9 cellular contexts compared by ENCODE assay signal in the genomic region with DNA sequence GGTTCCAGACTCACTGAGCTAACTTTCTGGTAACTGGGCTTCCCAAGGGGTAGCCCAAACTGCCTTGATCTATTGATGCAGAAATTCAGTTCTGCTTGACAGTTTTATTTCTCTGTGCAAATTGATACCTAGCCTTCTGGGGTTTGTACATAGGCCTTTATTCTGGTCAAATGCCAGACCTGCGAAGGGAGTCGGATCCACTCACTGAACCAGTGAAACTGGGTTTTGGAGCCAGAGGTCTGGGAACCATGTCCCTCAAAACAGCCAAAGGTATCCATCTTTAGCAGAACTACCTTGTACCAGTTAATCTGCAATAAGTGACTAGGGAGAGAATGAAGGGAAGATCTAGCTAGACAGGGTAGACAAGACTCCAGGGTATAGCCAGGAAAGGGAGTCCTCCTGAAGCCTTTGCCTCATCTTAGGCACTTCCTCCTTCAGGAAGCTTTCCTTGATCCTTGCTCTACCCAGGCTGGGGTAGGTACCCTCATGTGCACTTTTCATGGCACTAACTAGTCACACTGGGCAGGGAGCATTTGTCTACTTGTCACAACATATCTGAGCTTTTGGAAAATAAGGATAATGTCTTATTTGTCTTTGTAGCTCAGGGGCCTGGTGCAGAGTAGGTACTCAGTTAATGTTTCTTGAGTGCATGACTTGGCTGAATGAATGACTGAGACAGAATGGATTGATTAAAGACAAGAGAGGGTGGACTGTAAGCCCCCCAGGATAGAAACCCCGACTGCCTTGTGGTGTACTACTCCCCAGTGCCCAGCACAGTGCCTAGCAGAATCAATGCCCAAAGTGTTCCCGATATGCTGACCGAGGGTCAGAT. TPM values are rescaled to one million over a fixed set of nuclear protein-coding genes. Genes with fewer than 3 reads are reported as not detected.
DNase-seq lines count a peak whose midpoint lies in the region; ATAC-seq and TF ChIP-seq lines count a peak whose summit lies in the region.
"Had no signal": no experiment of that assay in that cellular context is flagged by ENCODE, and none has a peak within 500 bp of the region (broad histone marks: within the 10 kb centered on the region; RNA-seq: fewer than 3 reads in every experiment).

No MANE protein-coding gene starts in this region.

- peak overlapping the region; percentile 97 for H3K27ac ChIP-seq in fibroblast of lung (ENCODE audit: insufficient read depth, low read length)

- H4K20me1 ChIP-seq in fibroblast of lung (ENCODE audit: control insufficient read depth, extremely low read depth, insufficient read depth, low read length) = no peaks in the 10 kb centered on the region

- POLR2A ChIA-PET in Caco-2 (lab: Charles Lee) = interaction anchor here (0.5 to 1.5 kb wide), 4 partner anchors 26 to 1635 kb away, joined by 3 to 10 read pairs (median 4); a partner anchor contains a TSS

- H3K36me3 Mint-ChIP-seq in Caco-2 (ENCODE audit: insufficient read depth, unreplicated experiment) = peaks cover 14% of the 10 kb centered on the region
- H3K36me3 Mint-ChIP-seq in T-helper 17 cell (ENCODE audit: low read depth) = no peaks in the 10 kb centered on the region
- H3K36me3 Mint-ChIP-seq in progenitor cell of endocrine pancreas (ENCODE audit: insufficient read depth) = peaks cover 11% of the 10 kb centered on the region

- H3K9ac ChIP-seq in fibroblast of lung (ENCODE audit: insufficient read depth, low read length) = peak overlapping the region; percentile 95

- TF ChIP-seq CTCF in Caco-2 (IDR thresholded peaks at IDR 0.05; ENCODE audit: insufficient read depth in 1 of 2, low read depth in 1 of 2, low read length in 1 of 2, severe bottlenecking in 1 of 2, unreplicated experiment in 1 of 2) (no peak), fibroblast of lung (conservative IDR thresholded peaks at IDR 0.05 in 1 of 2, IDR thresholded peaks at IDR 0.05 in 1 of 2; ENCODE audit: low read depth in 1 of 2, low read length in 2 of 2) (no peak), progenitor cell of endocrine pancreas (IDR thresholded peaks at IDR 0.05; ENCODE audit: unreplicated experiment) (no peak)

- peak overlapping the region; percentile 75 for H3K4me3 Mint-ChIP-seq in Caco-2 (ENCODE audit: unreplicated experiment)
- peak overlapping the region; percentile 87 for H3K4me3 Mint-ChIP-seq in T-helper 17 cell
- H3K4me3 Mint-ChIP-seq in progenitor cell of endocrine pancreas (ENCODE audit: low read depth) = peak overlapping the region; percentile 90

- no peak overlapping the region for H2AFZ ChIP-seq in fibroblast of lung (ENCODE audit: low read length)

- H3K27me3 ChIP-seq in Caco-2 (replicated peaks; ENCODE audit: control insufficient read depth, insufficient read depth, low read length) = no peaks in the 10 kb centered on the region
- H3K27me3 ChIP-seq in fibroblast of lung (ENCODE audit: control insufficient read depth, insufficient read depth, low read length) = no peaks in the 10 kb centered on the region

- H3K4me3 ChIP-seq in Caco-2 (ENCODE audit: low read depth, low read length) (peak overlapping the region; percentile 66), fibroblast of lung (replicated peaks in 1 of 4; ENCODE audit: control extremely low read depth in 1 of 4, insufficient read depth in 1 of 4, low read depth in 3 of 4, low read length in 4 of 4) (peak overlapping the region; percentile 75 to 90 (median 82))

- peaks cover 1% of the 10 kb centered on the region; the same call in 1 of the 2 replicates for H3K36me3 ChIP-seq in Caco-2 (ENCODE audit: control insufficient read depth, insufficient read depth, low read length)
- peaks cover 9% of the 10 kb centered on the region for H3K36me3 ChIP-seq in fibroblast of lung (ENCODE audit: control insufficient read depth, insufficient read depth, low read length)

- CTCF ChIA-PET in Caco-2 (lab: Charles Lee) = interaction anchor here (0.5 to 2.4 kb wide), 4 partner anchors 15 to 278 kb away, joined by 5 to 18 read pairs (median 13); a partner anchor contains a TSS

- H3K4me2 ChIP-seq in fibroblast of lung (ENCODE audit: extremely low read depth, insufficient read depth, low read length) = peak overlapping the region; percentile 98

- DNase-seq in Caco-2 (no peak), T-helper 17 cell (no peak), fibroblast of lung (ENCODE audit: low read depth in 2 of 2) (no peak), progenitor cell of endocrine pancreas (ENCODE audit: low spot score, unreplicated experiment) (no peak), NCI-H146 treated with DMSO at 0.1 percent for 48 hours (lab: John Stamatoyannopoulos, UW; ENCODE audit: unreplicated experiment) (no peak), sciatic nerve (ENCODE audit: low spot score) (no peak), activated gamma-delta T cell (lab: John Stamatoyannopoulos, UW) (no peak)
- DNase-seq: hippocampal formation had no signal

- H3K27me3 Mint-ChIP-seq in Caco-2 (ENCODE audit: insufficient read depth, unreplicated experiment) (no peaks in the 10 kb centered on the region), T-helper 17 cell (no peaks in the 10 kb centered on the region), progenitor cell of endocrine pancreas (peaks cover 8% of the 10 kb centered on the region)

- H3K27ac Mint-ChIP-seq in Caco-2 (ENCODE audit: unreplicated experiment) = peak overlapping the region; percentile 40
- peak overlapping the region; percentile 59 for H3K27ac Mint-ChIP-seq in T-helper 17 cell
- peak overlapping the region; percentile 87 for H3K27ac Mint-ChIP-seq in progenitor cell of endocrine pancreas

- ATAC-seq in T-helper 17 cell (no peak), HG02642 (IDR thresholded peaks at IDR 0.05; ENCODE audit: poor library complexity, unreplicated experiment) (no peak), sciatic nerve (no peak)

- no peaks in the 10 kb centered on the region for H3K9me3 ChIP-seq in Caco-2
- no peaks in the 10 kb centered on the region for H3K9me3 ChIP-seq in T-helper 17 cell (ENCODE audit: control insufficient read depth, low read length, poor library complexity, severe bottlenecking)
- H3K9me3 ChIP-seq in fibroblast of lung (ENCODE audit: control insufficient read depth, insufficient read depth, low read depth, low read length) = no peaks in the 10 kb centered on the region

- peaks cover 42% of the 10 kb centered on the region for H3K79me2 ChIP-seq in fibroblast of lung (ENCODE audit: control insufficient read depth, insufficient read depth, low read length)

- H3K4me1 Mint-ChIP-seq in Caco-2 (ENCODE audit: low read depth, unreplicated experiment) (peaks cover 13% of the 10 kb centered on the region), T-helper 17 cell (peaks cover 30% of the 10 kb centered on the region), progenitor cell of endocrine pancreas (ENCODE audit: low read depth) (peaks cover 39% of the 10 kb centered on the region)

- intact Hi-C loops in Caco-2 (cut with micrococcal nuclease; ENCODE audit: unreplicated experiment) = no loop called here
- intact Hi-C loops in sciatic nerve (cut with DNase I) = no loop called here

- H3K4me1 ChIP-seq in Caco-2 = peaks cover 33% of the 10 kb centered on the region
- peaks cover 23% of the 10 kb centered on the region for H3K4me1 ChIP-seq in fibroblast of lung (ENCODE audit: control insufficient read depth, extremely low read depth, insufficient read depth, low read length)

- H3K9me3 Mint-ChIP-seq in Caco-2 (ENCODE audit: unreplicated experiment) (no peaks in the 10 kb centered on the region), progenitor cell of endocrine pancreas (ENCODE audit: low read depth) (no peaks in the 10 kb centered on the region)

- BruUV-seq in Caco-2 (replicated peaks; lab: Mats Ljungman, UMichigan) = no TSS peak

RNA-seq across cellular contexts. Expression of a gene that starts 1.4 kb away (rescaled TPM):
- total RNA-seq in Caco-2 (2022) = 17.9 and 19.4 TPM in 2 replicates
- total RNA-seq in T-helper 17 cell = 1 to 10 TPM; 1.7 to 1.8 TPM
- 19.5 and 24.6 TPM in 2 replicates for total RNA-seq in fibroblast of lung
- polyA plus RNA-seq in fibroblast of lung = 16.1 and 17.5 TPM in 2 replicates
- polyA plus RNA-seq in fibroblast of lung (2012) = 20.9 and 26.8 TPM in 2 replicates
- 58.1 and 71.4 TPM in 2 replicates for polyA minus RNA-seq in fibroblast of lung (ENCODE audit: low replicate concordance)
- total RNA-seq in progenitor cell of endocrine pancreas = 24.5 and 29.3 TPM in 2 replicates
- total RNA-seq in sciatic nerve = 33.2 TPM

RNA-seq across cellular contexts. Expression of a gene that starts 6.3 kb away (rescaled TPM):
- 58.4 and 60.4 TPM in 2 replicates for total RNA-seq in Caco-2 (2022)
- 10 to 100 TPM; 30.1 to 35.5 TPM for total RNA-seq in T-helper 17 cell
- total RNA-seq in fibroblast of lung = 45.1 and 58.6 TPM in 2 replicates
- 34.0 and 48.4 TPM in 2 replicates for polyA plus RNA-seq in fibroblast of lung
- 38.6 and 64.8 TPM in 2 replicates for polyA plus RNA-seq in fibroblast of lung (2012)
- 8.4 and 8.6 TPM in 2 replicates for polyA minus RNA-seq in fibroblast of lung (ENCODE audit: low replicate concordance)
- 53.7 and 54.0 TPM in 2 replicates for total RNA-seq in progenitor cell of endocrine pancreas
- 47.2 TPM for total RNA-seq in sciatic nerve

RNA-seq across cellular contexts. Expression of a gene that starts 20.8 kb away (rescaled TPM):
- 10.6 and 12.5 TPM in 2 replicates for total RNA-seq in Caco-2 (2022)
- total RNA-seq in T-helper 17 cell = 10 to 100 TPM; 14.5 to 15.0 TPM
- total RNA-seq in fibroblast of lung = 31.3 and 32.7 TPM in 2 replicates
- polyA plus RNA-seq in fibroblast of lung = 32.1 and 35.9 TPM in 2 replicates
- 24.7 and 30.6 TPM in 2 replicates for polyA plus RNA-seq in fibroblast of lung (2012)
- polyA minus RNA-seq in fibroblast of lung (ENCODE audit: low replicate concordance) = 4.9 and 13.0 TPM in 2 replicates
- 16.0 and 21.1 TPM in 2 replicates for total RNA-seq in progenitor cell of endocrine pancreas
- 23.7 TPM for total RNA-seq in sciatic nerve
